8 cellular contexts compared by ENCODE assay signal in the genomic region with DNA sequence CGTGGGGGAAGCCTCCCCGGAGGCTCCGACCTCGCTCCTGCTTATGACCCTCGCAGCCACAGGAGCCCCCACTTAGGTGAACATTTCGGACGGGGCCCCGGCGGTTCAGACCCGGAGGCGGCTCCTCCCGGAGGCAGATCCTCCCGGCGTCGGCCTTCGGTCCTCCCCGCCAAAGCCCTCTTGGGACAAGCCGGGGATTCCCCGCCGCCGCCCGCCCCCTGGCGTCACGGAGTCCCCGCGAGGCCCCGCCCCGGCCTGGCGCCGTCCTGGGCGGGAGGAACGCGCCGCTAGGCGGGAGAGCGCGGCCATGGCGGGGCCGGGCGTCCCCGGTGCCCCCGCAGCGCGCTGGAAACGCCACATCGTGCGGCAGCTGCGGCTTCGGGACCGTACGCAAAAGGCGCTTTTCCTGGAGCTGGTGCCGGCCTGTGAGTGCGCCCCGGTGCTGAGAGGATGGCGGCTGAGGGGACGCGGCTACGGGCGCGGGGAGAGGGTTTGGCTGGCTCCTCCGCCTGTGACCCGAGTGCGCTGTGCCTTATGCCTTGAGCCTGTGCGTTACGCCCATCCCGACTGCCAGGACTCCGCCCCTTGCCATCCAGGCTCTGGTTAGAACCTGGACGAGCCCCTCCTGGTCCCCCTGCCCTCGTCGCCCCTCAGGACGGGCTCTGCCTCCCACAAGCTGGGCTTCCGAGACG. TPM values are rescaled to one million over a fixed set of nuclear protein-coding genes. Genes with fewer than 3 reads are reported as not detected.
DNase-seq lines count a peak whose midpoint lies in the region; ATAC-seq and TF ChIP-seq lines count a peak whose summit lies in the region.

ATG16L2 (plus strand) TSS at position 273 of the 692 bp plus-strand sequence; CDS start at position 308, 35 bp downstream.

- H3K27ac Mint-ChIP-seq in central memory CD8-positive, alpha-beta T cell (ENCODE audit: low read depth) = peak within 1 kb of the TSS; percentile 99

- peaks cover 43% of the 10 kb centered on the region for H3K36me3 Mint-ChIP-seq in central memory CD8-positive, alpha-beta T cell (ENCODE audit: insufficient read depth)

- H3K27me3 Mint-ChIP-seq in central memory CD8-positive, alpha-beta T cell = no peaks in the 10 kb centered on the region

- no peaks in the 10 kb centered on the region for H3K9me3 ChIP-seq in AG04450 (ENCODE audit: control insufficient read depth, insufficient read depth, low read length)

- H3K27me3 ChIP-seq in AG04450 (ENCODE audit: control insufficient read depth, insufficient read depth, low read length) = no peaks in the 10 kb centered on the region
- no peaks in the 10 kb centered on the region for H3K27me3 ChIP-seq in kidney epithelial cell (ENCODE audit: control insufficient read depth, insufficient read depth, low read length)

- no peaks in the 10 kb centered on the region for H3K9me3 Mint-ChIP-seq in central memory CD8-positive, alpha-beta T cell

- H3K4me3 ChIP-seq in AG04450 (ENCODE audit: low read depth, low read length) (peak within 1 kb of the TSS; percentile 87), kidney epithelial cell (ENCODE audit: low read depth, low read length) (peak within 1 kb of the TSS; percentile 68)

- H3K4me1 Mint-ChIP-seq in central memory CD8-positive, alpha-beta T cell = peaks cover 60% of the 10 kb centered on the region

- TF ChIP-seq CTCF in AG04450 (IDR thresholded peaks at IDR 0.05; ENCODE audit: low read depth, low read length) (no peak), kidney epithelial cell (IDR thresholded peaks at IDR 0.05; ENCODE audit: insufficient read depth, low read length, poor library complexity, severe bottlenecking) (no peak)

- peak within 1 kb of the TSS; percentile 96 for H3K27ac ChIP-seq in AG04450 (ENCODE audit: low read depth, low read length)

- H3K4me3 Mint-ChIP-seq in central memory CD8-positive, alpha-beta T cell = peak within 1 kb of the TSS; percentile 100

- no peaks in the 10 kb centered on the region for H3K36me3 ChIP-seq in kidney epithelial cell (ENCODE audit: control insufficient read depth, insufficient read depth, low read length)

- CTCF ChIA-PET in AG04450 (lab: Charles Lee) = interaction anchor here (1.9 kb wide), 1 partner anchor 89 kb away, joined by 5 read pairs; no protein-coding TSS in a partner anchor

- ATAC-seq in GM18861 (IDR thresholded peaks at IDR 0.05; ENCODE audit: unreplicated experiment) (peak; percentile 40), HG03095 (IDR thresholded peaks at IDR 0.05; ENCODE audit: unreplicated experiment) (peak; percentile 44)
- ATAC-seq in activated CD4-positive, CD25-positive, alpha-beta regulatory T cell treated with anti-CD3 and anti-CD28 coated beads, Interleukin-2, amount 50 U/mL, for 24 hours = peak; percentile 66 to 71
- peak; percentile 75 for ATAC-seq in central memory CD8-positive, alpha-beta T cell (replicated peaks; ENCODE audit: extremely low read depth, poor library complexity, severe bottlenecking)

- DNase-seq in AG04450 (ENCODE audit: low read depth, low spot score) (no peak), NCI-H2227 treated with DMSO at 0.1 percent for 48 hours (lab: John Stamatoyannopoulos, UW) (peak; percentile 82), kidney epithelial cell (ENCODE audit: low read depth) (no peak)
- DNase-seq in central memory CD8-positive, alpha-beta T cell (ENCODE audit: low spot score in 2 of 2) = peak; percentile 91 to 92
- DNase-seq in stimulated activated CD4-positive, alpha-beta T cell treated with anti-CD3 and anti-CD28 coated beads, Interleukin-15, amount 100 ng/mL, for 48 hours (ENCODE audit: low read depth in 2 of 2) = peak; percentile 72 to 85

- POLR2A ChIA-PET in AG04450 (lab: Yijun Ruan, JAX) = no interaction called here

RNA-seq across cellular contexts. Expression of gene ATG16L2, which starts in this region (rescaled TPM):
- polyA plus RNA-seq in AG04450 (2011; rRNA removed) = 4.2 and 5.3 TPM in 2 replicates
- polyA minus RNA-seq in AG04450 (2011; rRNA and poly(A)+ RNA removed) = 5.6 and 5.8 TPM in 2 replicates
- total RNA-seq in kidney epithelial cell = 12.8 and 24.3 TPM in 2 replicates

Comparison
In these comparisons a context has a peak if more than half of its experiments do, and no peak if none do; other contexts are left out.
1. DNase-seq: peak in NCI-H2227 treated with DMSO at 0.1 percent for 48 hours (single experiment), central memory CD8-positive, alpha-beta T cell (2 of 2) and stimulated activated CD4-positive, alpha-beta T cell treated with anti-CD3 and anti-CD28 coated beads, Interleukin-15, amount 100 ng/mL, for 48 hours (2 of 2); none in AG04450 (single experiment) and kidney epithelial cell (single experiment).
2. Peak in every context shown above with its lines, with median percentiles within 50 percentile points of each other: ATAC-seq.